ENCODE assay signal across 1 cellular context in the genomic region with DNA sequence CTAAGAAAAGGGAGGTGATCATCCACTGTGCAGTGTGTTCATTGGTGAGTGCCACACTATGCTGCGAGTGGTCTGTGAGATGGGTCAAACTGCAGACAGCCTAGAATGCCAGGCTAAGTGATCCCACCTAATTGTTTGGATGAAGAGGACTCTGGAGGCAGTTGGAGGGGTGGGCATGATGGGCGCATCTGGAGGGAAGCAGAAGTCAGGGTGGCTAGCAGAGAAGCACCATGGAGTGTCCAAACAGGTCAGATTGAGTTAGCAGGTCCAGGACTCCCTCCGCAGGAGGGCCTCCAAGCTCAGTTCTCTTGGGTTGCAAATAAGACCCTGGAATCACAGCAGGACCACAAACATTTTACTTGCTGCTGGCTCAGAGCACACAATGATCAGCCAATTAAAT.
TF ChIP-seq lines count a peak whose summit lies in the region.

No MANE protein-coding gene starts in this region.

TF ChIP-seq in H1, 55 proteins besides CTCF, POLR2A, EP300 and RAD21:
- no peak for TF ChIP-seq GABPA (IDR thresholded peaks at IDR 0.05; ENCODE audit: borderline replicate concordance, insufficient read depth, low read length)
- no peak for TF ChIP-seq POU5F1 (IDR thresholded peaks at IDR 0.05; ENCODE audit: low read depth, low read length)
- TF ChIP-seq TEAD4 (IDR thresholded peaks at IDR 0.05; ENCODE audit: low read depth, low read length), result no peak
- no peak for TF ChIP-seq RNF2 (IDR thresholded peaks at IDR 0.05; ENCODE audit: borderline replicate concordance, low read depth, low read length, missing control alignments, poor library complexity, severe bottlenecking)
- TF ChIP-seq CBX5 (IDR thresholded peaks at IDR 0.05; ENCODE audit: low read depth, low read length), result no peak
- TF ChIP-seq SUZ12 (IDR thresholded peaks at IDR 0.05; ENCODE audit: low read length), result no peak
- no peak for TF ChIP-seq KDM4A (IDR thresholded peaks at IDR 0.05; ENCODE audit: low read depth, low read length, severe bottlenecking)
- TF ChIP-seq TCF12 (IDR thresholded peaks at IDR 0.05; ENCODE audit: low read depth, low read length), result no peak
- no peak for TF ChIP-seq BCL11A (IDR thresholded peaks at IDR 0.05; ENCODE audit: low read depth in 2 of 2, low read length in 2 of 2)
- no peak for TF ChIP-seq POLR2AphosphoS5 (IDR thresholded peaks at IDR 0.05; ENCODE audit: low read depth, low read length)
- no peak for TF ChIP-seq TAF1 (IDR thresholded peaks at IDR 0.05; ENCODE audit: low read depth, low read length)
- TF ChIP-seq, protein P1, sequence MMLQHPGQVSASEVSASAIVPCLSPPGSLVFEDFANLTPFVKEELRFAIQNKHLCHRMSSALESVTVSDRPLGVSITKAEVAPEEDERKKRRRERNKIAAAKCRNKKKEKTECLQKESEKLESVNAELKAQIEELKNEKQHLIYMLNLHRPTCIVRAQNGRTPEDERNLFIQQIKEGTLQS (IDR thresholded peaks at IDR 0.05; ENCODE audit: insufficient read depth, low read depth, low read length), result no peak
- TF ChIP-seq, protein P2, sequence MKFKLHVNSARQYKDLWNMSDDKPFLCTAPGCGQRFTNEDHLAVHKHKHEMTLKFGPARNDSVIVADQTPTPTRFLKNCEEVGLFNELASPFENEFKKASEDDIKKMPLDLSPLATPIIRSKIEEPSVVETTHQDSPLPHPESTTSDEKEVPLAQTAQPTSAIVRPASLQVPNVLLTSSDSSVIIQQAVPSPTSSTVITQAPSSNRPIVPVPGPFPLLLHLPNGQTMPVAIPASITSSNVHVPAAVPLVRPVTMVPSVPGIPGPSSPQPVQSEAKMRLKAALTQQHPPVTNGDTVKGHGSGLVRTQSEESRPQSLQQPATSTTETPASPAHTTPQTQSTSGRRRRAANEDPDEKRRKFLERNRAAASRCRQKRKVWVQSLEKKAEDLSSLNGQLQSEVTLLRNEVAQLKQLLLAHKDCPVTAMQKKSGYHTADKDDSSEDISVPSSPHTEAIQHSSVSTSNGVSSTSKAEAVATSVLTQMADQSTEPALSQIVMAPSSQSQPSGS (IDR thresholded peaks at IDR 0.05; ENCODE audit: low read length), result no peak
- no peak for TF ChIP-seq RBBP5 (IDR thresholded peaks at IDR 0.05; ENCODE audit: borderline replicate concordance, low read depth, low read length)
